In the genomic region with DNA sequence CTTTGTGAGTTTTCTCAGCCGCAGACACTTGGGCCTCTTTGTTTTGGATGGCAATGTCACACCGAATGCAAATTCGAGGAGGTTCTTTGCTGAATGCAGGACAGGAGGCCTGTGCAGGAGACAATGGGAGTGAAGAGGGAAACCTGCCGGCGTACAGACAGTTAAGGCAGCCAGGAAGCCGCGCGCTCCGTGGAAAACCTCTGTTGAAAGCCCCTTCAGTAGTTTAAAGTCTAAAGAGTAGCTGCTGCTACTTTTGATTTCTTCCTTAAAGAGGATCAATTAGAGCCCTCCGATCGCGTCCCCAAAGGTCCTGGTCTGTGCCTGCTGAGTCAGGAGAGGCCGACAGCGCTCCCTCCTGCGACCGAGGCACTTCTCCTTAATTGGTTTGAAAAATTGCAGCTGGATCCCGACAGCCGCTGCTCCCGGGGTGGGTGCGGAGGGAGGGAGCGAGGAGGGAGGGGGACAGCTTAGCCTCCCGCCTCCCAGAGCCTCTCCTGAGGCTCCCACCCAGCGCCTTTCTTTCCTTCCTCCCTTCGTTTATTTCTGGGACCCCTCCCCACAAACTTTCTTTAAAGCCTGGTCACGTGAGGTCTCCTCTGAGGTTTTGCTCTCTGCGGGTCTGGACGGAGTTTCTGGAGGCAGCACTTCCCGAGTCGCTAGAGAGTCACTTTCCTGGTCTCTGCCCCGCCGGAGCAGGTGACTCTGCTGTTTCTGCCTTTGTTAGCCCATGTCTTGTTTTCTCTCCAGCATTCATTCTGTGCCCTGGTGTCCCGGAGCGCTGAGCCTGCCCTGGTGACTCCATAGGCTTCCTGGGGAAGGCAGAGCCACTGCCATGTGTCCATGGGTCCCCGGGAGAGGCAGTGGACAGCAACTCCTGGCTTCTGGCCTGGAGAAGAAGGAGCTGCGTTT, we compare ENCODE assay signal across 8 cellular contexts. TPM values are rescaled to one million over a fixed set of nuclear protein-coding genes. Genes with fewer than 3 reads are reported as not detected.
DNase-seq lines count a peak whose midpoint lies in the region; ATAC-seq and TF ChIP-seq lines count a peak whose summit lies in the region.

No MANE protein-coding gene starts in this region.

- peaks cover 7 to 10% (median 9%) of the 10 kb centered on the region in 3 donors for H3K4me1 Mint-ChIP-seq in IgD-negative memory B cell
- peaks cover 11% of the 10 kb centered on the region for H3K4me1 Mint-ChIP-seq in T-helper 17 cell

- peak; percentile 26 for TF ChIP-seq CTCF in AG10803 (conservative IDR thresholded peaks at IDR 0.05; ENCODE audit: low read length)

- H3K9me3 ChIP-seq in T-helper 17 cell (ENCODE audit: control insufficient read depth, low read length, poor library complexity, severe bottlenecking) = no peaks in the 10 kb centered on the region

- H3K36me3 Mint-ChIP-seq in IgD-negative memory B cell (peaks cover 3% of the 10 kb centered on the region), T-helper 17 cell (ENCODE audit: low read depth) (peaks cover 9% of the 10 kb centered on the region)

- DNase-seq in AG10803 (ENCODE audit: low read depth) = peak; percentile 41
- DNase-seq in T-helper 17 cell = no peak
- peak; percentile 46 for DNase-seq in fibroblast of peridontal ligament (ENCODE audit: extremely low read depth)
- DNase-seq in myocyte (ENCODE audit: low read depth) = peak; percentile 62

- H3K27ac Mint-ChIP-seq in IgD-negative memory B cell (no peak overlapping the region), T-helper 17 cell (no peak overlapping the region)

- H3K4me3 ChIP-seq in AG10803 (ENCODE audit: low read length) = peak overlapping the region; percentile 68

- no peak for ATAC-seq in T-helper 17 cell
- ATAC-seq in HG02852 (IDR thresholded peaks at IDR 0.05; ENCODE audit: unreplicated experiment) = no peak
- ATAC-seq in GM19395 (IDR thresholded peaks at IDR 0.05; ENCODE audit: unreplicated experiment) = no peak
- ATAC-seq in GM21515 (IDR thresholded peaks at IDR 0.05; ENCODE audit: unreplicated experiment) = no peak

- peaks cover 0 to 4% (median 2%) of the 10 kb centered on the region in 3 donors for H3K9me3 Mint-ChIP-seq in IgD-negative memory B cell

- peaks cover 7% of the 10 kb centered on the region for H3K27me3 Mint-ChIP-seq in IgD-negative memory B cell
- peaks cover 13% of the 10 kb centered on the region for H3K27me3 Mint-ChIP-seq in T-helper 17 cell

- H3K4me3 Mint-ChIP-seq in IgD-negative memory B cell (peak overlapping the region in 3 of 4 donors; percentile 48 to 91 (median 49)), T-helper 17 cell (peak overlapping the region; percentile 59)

RNA-seq across cellular contexts. Expression of a gene that starts 22.3 kb away (rescaled TPM):
- polyA plus RNA-seq in IgD-negative memory B cell = 11.2 TPM
- 1 to 10 TPM; 2.1 TPM for total RNA-seq in T-helper 17 cell
- total RNA-seq in myocyte = 17.1 and 36.7 TPM in 2 replicates
- polyA plus RNA-seq in myocyte (2012) = 5.6 TPM

RNA-seq across cellular contexts. Expression of a gene that starts 59.0 kb away (rescaled TPM):
- polyA plus RNA-seq in IgD-negative memory B cell = 0.23 TPM
- total RNA-seq in T-helper 17 cell = not detected
- 0.31 and 1.0 TPM in 2 replicates for total RNA-seq in myocyte
- polyA plus RNA-seq in myocyte (2012) = 0.58 TPM

Comparison
In these comparisons a context has a peak if more than half of its experiments do, and no peak if none do; other contexts are left out.
1. DNase-seq: peak in AG10803 (single experiment), fibroblast of peridontal ligament (single experiment) and myocyte (single experiment); none in T-helper 17 cell (0 of 3).